In genomic region chr20:25247100-25247665, GRCh38 we compare ENCODE assay signal across 8 cellular contexts. TPM values are rescaled to one million over a fixed set of nuclear protein-coding genes. Genes with fewer than 3 reads are reported as not detected.
DNase-seq lines count a peak whose midpoint lies in the region; ATAC-seq, FAIRE-seq and TF ChIP-seq lines count a peak whose summit lies in the region.

No MANE protein-coding gene starts in this region.

- no peaks in the 10 kb centered on the region for H3K9me2 ChIP-seq in PC-3 (replicated peaks; ENCODE audit: low read length)

- no peak for TF ChIP-seq EP300 in GM12878 (IDR thresholded peaks at IDR 0.05; ENCODE audit: borderline replicate concordance in 1 of 2, control insufficient read depth in 1 of 2, low read depth in 2 of 2, low read length in 2 of 2)

- in situ Hi-C loops in GM12878 (cut with MboI), result no loop called here

- peak overlapping the region; percentile 89 for H3K27ac Mint-ChIP-seq in progenitor cell of endocrine pancreas

- H3K4me1 Mint-ChIP-seq in progenitor cell of endocrine pancreas (ENCODE audit: low read depth), result peaks cover 38% of the 10 kb centered on the region

- peak overlapping the region; percentile 72 for H3K4me3 ChIP-seq in BE2C (ENCODE audit: low read depth, low read length)
- H3K4me3 ChIP-seq in PC-3 (ENCODE audit: low read length), result peak overlapping the region; percentile 92
- H3K4me3 ChIP-seq in GM12878, result peak overlapping the region; percentile 91

- DNase-seq in BE2C (peak; percentile 75), PC-3 (peak; percentile 70), GM12878 (ENCODE audit: low read depth, low spot score) (no peak), hypothalamus (lab: John Stamatoyannopoulos, UW) (peak in 34 of 51 donors; percentile 21 to 73 (median 53)), progenitor cell of endocrine pancreas (ENCODE audit: low spot score, unreplicated experiment) (peak; percentile 25)

- no peak for FAIRE-seq in GM12878 (lab: Jason Lieb, UNC)

- H3K27me3 ChIP-seq in BE2C (no peaks in the 10 kb centered on the region), PC-3 (ENCODE audit: low read length) (no peaks in the 10 kb centered on the region), GM12878 (replicated peaks in 1 of 2; ENCODE audit: control insufficient read depth in 2 of 2, insufficient read depth in 2 of 2, low read length in 1 of 2) (no peaks in the 10 kb centered on the region)

- peak overlapping the region; percentile 85 for H3K4me2 ChIP-seq in PC-3 (ENCODE audit: low read length)
- H3K4me2 ChIP-seq in GM12878 (ENCODE audit: control insufficient read depth, insufficient read depth), result peak overlapping the region; percentile 98

- CTCF ChIA-PET in PC-3 (lab: Charles Lee) (interaction anchor here (0.5 to 2.6 kb wide), 7 partner anchors 12 to 1125 kb away, joined by 4 to 32 read pairs (median 5); no protein-coding TSS in a partner anchor), GM12878 (lab: Yijun Ruan, JAX) (interaction anchor here (1.0 to 1.7 kb wide), 8 partner anchors 17 to 253 kb away, joined by 3 to 6 read pairs (median 4); no protein-coding TSS in a partner anchor)

- RAD21 ChIA-PET in GM12878 (lab: Charles Lee; ENCODE audit: unreplicated experiment), result interaction anchor here (0.9 to 1.7 kb wide), 5 partner anchors 42 to 161 kb away, joined by 3 to 7 read pairs (median 4); partner anchors contain the start of genes ABHD12 and GINS1

- H3F3A ChIP-seq in PC-3 (ENCODE audit: low read length, unreplicated experiment), result no peaks in the 10 kb centered on the region

- POLR2A ChIA-PET in PC-3 (lab: Charles Lee; ENCODE audit: unreplicated experiment), result interaction anchor here (0.6 to 3.1 kb wide), 7 partner anchors 11 to 100 kb away, joined by 3 to 32 read pairs (median 4); no protein-coding TSS in a partner anchor
- POLR2A ChIA-PET in GM12878 (lab: Charles Lee), result interaction anchor here (0.5 to 2.1 kb wide), 5 partner anchors 12 to 198 kb away, joined by 3 to 5 read pairs (median 3); partner anchors contain the start of gene GINS1

- H3K79me2 ChIP-seq in PC-3 (ENCODE audit: low read length) (peaks cover 53% of the 10 kb centered on the region), GM12878 (ENCODE audit: control insufficient read depth, insufficient read depth, low read length) (peaks cover 27% of the 10 kb centered on the region)

- TF ChIP-seq CTCF in BE2C (IDR thresholded peaks at IDR 0.05; ENCODE audit: low read depth, low read length) (peak; percentile 69), PC-3 (conservative IDR thresholded peaks at IDR 0.05; ENCODE audit: low read depth, low read length) (peak; percentile 77), GM12878 (IDR thresholded peaks at IDR 0.05 in 2 of 3, conservative IDR thresholded peaks at IDR 0.05 in 1 of 3; ENCODE audit: control insufficient read depth in 2 of 3, extremely low read depth in 1 of 3, insufficient read depth in 1 of 3, low read depth in 3 of 3, low read length in 3 of 3) (peak in 2 of 3 experiments; percentile 15 to 33; a peak in 4 of 6 replicates), progenitor cell of endocrine pancreas (IDR thresholded peaks at IDR 0.05; ENCODE audit: unreplicated experiment) (peak; percentile 46)

- TF ChIP-seq RAD21 in GM12878 (IDR thresholded peaks at IDR 0.05; ENCODE audit: insufficient read depth, low read depth, low read length), result no peak

- H3K27ac ChIP-seq in PC-3 (ENCODE audit: low read length) (peak overlapping the region; percentile 49), GM12878 (ENCODE audit: control insufficient read depth, insufficient read depth) (no peak overlapping the region)

- BruUV-seq in PC-3 (replicated peaks; lab: Mats Ljungman, UMichigan), result no TSS peak
- no TSS peak for BruUV-seq in GM12878 (replicated peaks; lab: Mats Ljungman, UMichigan)

- TF ChIP-seq POLR2A in GM12878 (IDR thresholded peaks at IDR 0.05; ENCODE audit: low read depth, low read length), result no peak

- H3K4me3 Mint-ChIP-seq in progenitor cell of endocrine pancreas (ENCODE audit: low read depth), result peak overlapping the region; percentile 92

- H4K20me1 ChIP-seq in PC-3 (ENCODE audit: low read length), result peaks cover 35% of the 10 kb centered on the region
- 0 out of 2 replicates have a peak, but pooled peaks cover 3% of the 10 kb centered on the region for H4K20me1 ChIP-seq in GM12878 (ENCODE audit: control insufficient read depth, insufficient read depth)

- intact Hi-C loops in PC-3 (cut with micrococcal nuclease), result loop anchor here (1.0 to 10.0 kb wide), 5 partner anchors 9 to 112 kb away; no protein-coding TSS in a partner anchor
- intact Hi-C loops in GM12878 (cut with micrococcal nuclease; ENCODE audit: unreplicated experiment), result loop anchor here (5.0 to 10.0 kb wide), 2 partner anchors 52 to 150 kb away; partner anchors contain the start of gene ENTPD6

- H3K36me3 ChIP-seq in BE2C (no peaks in the 10 kb centered on the region), PC-3 (ENCODE audit: low read depth, low read length) (peaks cover 12% of the 10 kb centered on the region; the same call in 1 of the 2 replicates), GM12878 (ENCODE audit: control insufficient read depth in 2 of 2, insufficient read depth in 2 of 2, low read length in 1 of 2) (no peaks in the 10 kb centered on the region)

- H3K9me3 ChIP-seq in BE2C (no peaks in the 10 kb centered on the region), PC-3 (ENCODE audit: low read length) (peaks cover 6% of the 10 kb centered on the region; the same call in 1 of the 2 replicates), GM12878 (replicated peaks; ENCODE audit: control insufficient read depth, insufficient read depth, low read length) (no peaks in the 10 kb centered on the region)

- ATAC-seq in GM18508 (IDR thresholded peaks at IDR 0.05; ENCODE audit: insufficient read depth, unreplicated experiment) (peak; percentile 6), HG03280 (IDR thresholded peaks at IDR 0.05; ENCODE audit: unreplicated experiment) (peak; percentile 14), PC-3 (peak; percentile 54), GM12878 (peak; percentile 26), HG02970 (IDR thresholded peaks at IDR 0.05; ENCODE audit: low FRiP score, unreplicated experiment) (no peak)

- H3K4me1 ChIP-seq in BE2C (peaks cover 13% of the 10 kb centered on the region), PC-3 (ENCODE audit: insufficient read depth, low read length) (peaks cover 40% of the 10 kb centered on the region), GM12878 (ENCODE audit: control insufficient read depth, insufficient read depth, low read length) (peaks cover 19% of the 10 kb centered on the region)

- H3K36me3 Mint-ChIP-seq in progenitor cell of endocrine pancreas (ENCODE audit: insufficient read depth), result no peaks in the 10 kb centered on the region

- H2AFZ ChIP-seq in PC-3 (ENCODE audit: low read length), result peak overlapping the region; percentile 45
- peak overlapping the region; percentile 90 for H2AFZ ChIP-seq in GM12878 (ENCODE audit: control insufficient read depth, low read depth, low read length)

- 7% methylated on average over 27 of the region's 28 CpGs for WGBS in GM12878 (ENCODE audit: insufficient coverage, insufficient replicate concordance, low lambda C conversion rate, missing lambda C conversion rate)

- H3K9ac ChIP-seq in PC-3 (ENCODE audit: low read length) (peak overlapping the region; percentile 75), GM12878 (ENCODE audit: control insufficient read depth, insufficient read depth, low read length) (peak overlapping the region; percentile 68)

- H3K27me3 Mint-ChIP-seq in progenitor cell of endocrine pancreas, result no peaks in the 10 kb centered on the region

- no peaks in the 10 kb centered on the region for H3K9me3 Mint-ChIP-seq in progenitor cell of endocrine pancreas (ENCODE audit: low read depth)

- SMC1A ChIA-PET in GM12878 (lab: Charles Lee; ENCODE audit: uncharacterized antibody, unreplicated experiment), result interaction anchor here (1.2 to 3.1 kb wide), 4 partner anchors 43 to 192 kb away, joined by 3 to 11 read pairs (median 6); no protein-coding TSS in a partner anchor

RNA-seq across cellular contexts. Expression of gene PYGB, which starts 0.7 kb away (rescaled TPM):
- polyA plus RNA-seq in BE2C (2012; ENCODE audit: insufficient read depth, insufficient read length, low read depth), result 58.6 TPM
- total RNA-seq in PC-3 (2014; rRNA removed) (216 and 245 TPM in 2 replicates), GM12878 (2014; rRNA removed) (24.6 and 27.4 TPM in 2 replicates), GM12878 (2014; rRNA removed; fragmentation: Illumina TruSeq; extraction: Trizol) (14.2 and 16.1 TPM in 2 replicates), GM12878 (2021) (31.0 and 33.5 TPM in 2 replicates), progenitor cell of endocrine pancreas (54.4 and 54.9 TPM in 2 replicates)
- 20.7 and 24.5 TPM in 2 replicates for total RNA-seq in GM12878 (2013; cell fraction: nucleolus; rRNA removed)
- polyA plus RNA-seq in GM12878 (2011; ENCODE audit: low read depth), result 7.2 TPM
- polyA plus RNA-seq in GM12878 (2011; rRNA removed) (6.1 and 11.9 TPM in 2 replicates), GM12878 (2014; fragmentation: Illumina TruSeq; extraction: Trizol) (8.0 and 17.4 TPM in 2 replicates), GM12878 (2014; fragmentation: Nextera tagmentation; extraction: Ambion mirVana) (1 to 10 TPM in 1 of 2 experiments, under 1 TPM in 1; 0.34 to 1.3 TPM), GM12878 (2014; rRNA removed) (26.2 and 31.8 TPM in 2 replicates), GM12878 (2016; fragmentation: Nextera tagmentation; extraction: Ambion mirVana) (10 to 100 TPM; 26.2 to 27.6 TPM)
- polyA plus RNA-seq in GM12878 (2011; cell fraction: cytosol; rRNA removed), result 13.5 and 17.8 TPM in 2 replicates
- polyA plus RNA-seq in GM12878 (2011; cell fraction: nucleus; rRNA removed), result 43.6 and 56.0 TPM in 2 replicates
- 16.2 and 16.9 TPM in 2 replicates for polyA plus RNA-seq in GM12878 (2012)
- polyA minus RNA-seq in GM12878 (2011; rRNA and poly(A)+ RNA removed), result 12.4 and 20.2 TPM in 2 replicates
- 8.2 and 9.7 TPM in 2 replicates for polyA minus RNA-seq in GM12878 (2011; cell fraction: cytosol; rRNA and poly(A)+ RNA removed)
- polyA minus RNA-seq in GM12878 (2011; cell fraction: nucleus; rRNA and poly(A)+ RNA removed), result 9.7 and 15.8 TPM in 2 replicates

RNA-seq across cellular contexts. Expression of gene ENTPD6, which starts 51.7 kb away (rescaled TPM):
- 91.1 TPM for polyA plus RNA-seq in BE2C (2012; ENCODE audit: insufficient read depth, insufficient read length, low read depth)
- total RNA-seq in PC-3 (2014; rRNA removed), result 122 and 150 TPM in 2 replicates
- 54.2 and 56.0 TPM in 2 replicates for total RNA-seq in GM12878 (2013; cell fraction: nucleolus; rRNA removed)
- total RNA-seq in GM12878 (2014; rRNA removed), result 36.8 and 38.0 TPM in 2 replicates
- 20.9 and 22.9 TPM in 2 replicates for total RNA-seq in GM12878 (2014; rRNA removed; fragmentation: Illumina TruSeq; extraction: Trizol)
- 40.1 and 45.4 TPM in 2 replicates for total RNA-seq in GM12878 (2021)
- 19.3 TPM for polyA plus RNA-seq in GM12878 (2011; ENCODE audit: low read depth)
- polyA plus RNA-seq in GM12878 (2011; rRNA removed), result 24.7 and 35.3 TPM in 2 replicates
- 43.7 and 53.1 TPM in 2 replicates for polyA plus RNA-seq in GM12878 (2011; cell fraction: cytosol; rRNA removed)
- polyA plus RNA-seq in GM12878 (2011; cell fraction: nucleus; rRNA removed), result 205 and 210 TPM in 2 replicates
- polyA plus RNA-seq in GM12878 (2012), result 33.6 and 34.7 TPM in 2 replicates
- polyA plus RNA-seq in GM12878 (2014; fragmentation: Illumina TruSeq; extraction: Trizol), result 11.7 and 19.2 TPM in 2 replicates
- polyA plus RNA-seq in GM12878 (2014; fragmentation: Nextera tagmentation; extraction: Ambion mirVana), result 1 to 10 TPM in 1 of 2 experiments, under 1 TPM in 1; 0.53 to 2.5 TPM
- polyA plus RNA-seq in GM12878 (2014; rRNA removed), result 36.8 and 42.1 TPM in 2 replicates
- polyA plus RNA-seq in GM12878 (2016; fragmentation: Nextera tagmentation; extraction: Ambion mirVana), result 10 to 100 TPM; 29.6 to 32.7 TPM
- 27.4 and 36.6 TPM in 2 replicates for polyA minus RNA-seq in GM12878 (2011; rRNA and poly(A)+ RNA removed)
- 11.8 and 14.1 TPM in 2 replicates for polyA minus RNA-seq in GM12878 (2011; cell fraction: cytosol; rRNA and poly(A)+ RNA removed)
- polyA minus RNA-seq in GM12878 (2011; cell fraction: nucleus; rRNA and poly(A)+ RNA removed), result 22.6 and 34.5 TPM in 2 replicates
- 85.1 and 89.2 TPM in 2 replicates for total RNA-seq in progenitor cell of endocrine pancreas

Comparison
In these comparisons a context has a peak if more than half of its experiments do, and no peak if none do; other contexts are left out.
1. CTCF ChIP-seq: peak in every context shown above with its lines; median percentile 77 in PC-3; 69 in BE2C; 46 in progenitor cell of endocrine pancreas; 24 in GM12878.